In genomic region chr7:124566576-124566975, GRCh38 we compare ENCODE assay signal across 14 cellular contexts.
DNase-seq lines count a peak whose midpoint lies in the region; ATAC-seq lines count a peak whose summit lies in the region.
"Had no signal": no experiment of that assay in that cellular context is flagged by ENCODE, and none has a peak within 500 bp of the region (broad histone marks: within the 10 kb centered on the region; RNA-seq: fewer than 3 reads in every experiment).

No MANE protein-coding gene starts in this region.

- no peak overlapping the region for H3K4me3 Mint-ChIP-seq in activated naive CD8-positive, alpha-beta T cell treated with anti-CD3 and anti-CD28 coated beads, Interleukin-2, amount 50 U/mL, for 24 hours
- H3K4me3 Mint-ChIP-seq: CD4-positive, alpha-beta memory T cell had no signal

- no peak overlapping the region for H3K27ac Mint-ChIP-seq in activated naive CD8-positive, alpha-beta T cell treated with anti-CD3 and anti-CD28 coated beads, Interleukin-2, amount 50 U/mL, for 24 hours
- H3K27ac Mint-ChIP-seq: CD4-positive, alpha-beta memory T cell had no signal

- H3K9me3 ChIP-seq in adipocyte (ENCODE audit: control insufficient read depth, low read length), result no peaks in the 10 kb centered on the region

- H3K36me3 Mint-ChIP-seq in activated naive CD8-positive, alpha-beta T cell treated with anti-CD3 and anti-CD28 coated beads, Interleukin-2, amount 50 U/mL, for 24 hours (ENCODE audit: low read depth), result no peaks in the 10 kb centered on the region
- H3K36me3 Mint-ChIP-seq: CD4-positive, alpha-beta memory T cell had no signal

- H3K36me3 ChIP-seq in adipocyte (ENCODE audit: control insufficient read depth, insufficient read depth, low read length, severe bottlenecking), result no peaks in the 10 kb centered on the region

- H3K4me1 ChIP-seq in adipocyte (ENCODE audit: control insufficient read depth, insufficient read depth, low read length), result no peaks in the 10 kb centered on the region

- ATAC-seq in GM19463 (IDR thresholded peaks at IDR 0.05; ENCODE audit: unreplicated experiment), result no peak
- ATAC-seq in activated naive CD8-positive, alpha-beta T cell treated with anti-CD3 and anti-CD28 coated beads, Interleukin-2, amount 50 U/mL, for 24 hours, result no peak
- ATAC-seq: right cardiac atrium, SK-N-SH treated with all-trans-retinoic acid at 6 μM for 48 hours had no signal

- H3K4me1 Mint-ChIP-seq in activated naive CD8-positive, alpha-beta T cell treated with anti-CD3 and anti-CD28 coated beads, Interleukin-2, amount 50 U/mL, for 24 hours, result no peaks in the 10 kb centered on the region
- H3K4me1 Mint-ChIP-seq: CD4-positive, alpha-beta memory T cell had no signal

- DNase-seq in H4 (ENCODE audit: low spot score) (peak; percentile 85), adipocyte (ENCODE audit: low read depth) (peak; percentile 55), fibroblast of the conjunctiva (ENCODE audit: low read depth) (peak; percentile 45), renal cortical epithelial cell (ENCODE audit: low read depth) (peak; percentile 58), ecto neural progenitor cell (ENCODE audit: low spot score) (no peak), NCI-H1436 (lab: John Stamatoyannopoulos, UW) (no peak)
- no peak for DNase-seq in activated naive CD8-positive, alpha-beta T cell treated with anti-CD3 and anti-CD28 coated beads, Interleukin-2, amount 50 U/mL, for 24 hours
- DNase-seq: activated T-cell treated with anti-CD3 and anti-CD28 coated beads, Interleukin-2, amount 50 U/mL, for 48 hours; CD4-positive, alpha-beta memory T cell; NCI-H146; NCI-H774; right cardiac atrium had no signal

- H3K9me3 Mint-ChIP-seq in activated naive CD8-positive, alpha-beta T cell treated with anti-CD3 and anti-CD28 coated beads, Interleukin-2, amount 50 U/mL, for 24 hours, result peaks cover 6% of the 10 kb centered on the region

- H3K27me3 Mint-ChIP-seq in activated naive CD8-positive, alpha-beta T cell treated with anti-CD3 and anti-CD28 coated beads, Interleukin-2, amount 50 U/mL, for 24 hours, result no peaks in the 10 kb centered on the region
- H3K27me3 Mint-ChIP-seq: CD4-positive, alpha-beta memory T cell had no signal

- no peaks in the 10 kb centered on the region for H3K27me3 ChIP-seq in adipocyte (replicated peaks; ENCODE audit: control insufficient read depth, insufficient read depth, low read length)

- no peak overlapping the region for H3K4me3 ChIP-seq in adipocyte (ENCODE audit: low read length)

- H3K9ac ChIP-seq in adipocyte (ENCODE audit: low read length), result no peak overlapping the region

Comparison
In these comparisons a context has a peak if more than half of its experiments do, and no peak if none do; other contexts are left out.
1. DNase-seq: peak in H4 (single experiment), adipocyte (single experiment), fibroblast of the conjunctiva (single experiment) and renal cortical epithelial cell (single experiment); none in ecto neural progenitor cell (single experiment), activated naive CD8-positive, alpha-beta T cell treated with anti-CD3 and anti-CD28 coated beads, Interleukin-2, amount 50 U/mL, for 24 hours (single experiment) and NCI-H1436 (single experiment).